Comparison of ENCODE assay signal across 10 cellular contexts in genomic region chr20:11195899-11196558, GRCh38.
DNase-seq lines count a peak whose midpoint lies in the region; ATAC-seq, FAIRE-seq and TF ChIP-seq lines count a peak whose summit lies in the region.
"Had no signal": no experiment of that assay in that cellular context is flagged by ENCODE, and none has a peak within 500 bp of the region (broad histone marks: within the 10 kb centered on the region; RNA-seq: fewer than 3 reads in every experiment).

No MANE protein-coding gene starts in this region.

- H2BK20ac ChIP-seq in IMR-90 (ENCODE audit: low read depth, low read length): peak overlapping the region; percentile 84

- no peaks in the 10 kb centered on the region for H3K79me1 ChIP-seq in IMR-90 (ENCODE audit: low read depth in 1 of 2, low read length in 2 of 2)

- peak; percentile 4 for FAIRE-seq in endothelial cell of umbilical vein (lab: Jason Lieb, UNC)

- no peak overlapping the region for H2AK9ac ChIP-seq in IMR-90 (replicated peaks; ENCODE audit: low read depth, low read length, poor library complexity)

- H2BK15ac ChIP-seq in IMR-90 (ENCODE audit: low read depth, low read length): peak overlapping the region; percentile 58; the same call in 1 of the 3 replicates

- H3K27ac ChIP-seq in IMR-90 (ENCODE audit: insufficient read depth, low read length) (no peak overlapping the region; the same call in 1 of the 2 replicates), endothelial cell of umbilical vein (ENCODE audit: insufficient read depth, low read depth, low read length) (peak overlapping the region; percentile 21), spleen (peak overlapping the region in 3 of 8 donors; percentile 25 to 47 (median 32))
- H3K27ac ChIP-seq: prostate gland had no signal

- H3K9me1 ChIP-seq in IMR-90 (ENCODE audit: insufficient read depth, low read length) (0 out of 2 replicates have a peak, but pooled peaks cover 7% of the 10 kb centered on the region), endothelial cell of umbilical vein (replicated peaks; ENCODE audit: control insufficient read depth, extremely low read depth, insufficient read depth, low read length) (no peaks in the 10 kb centered on the region)

- DNase-seq in A172 (ENCODE audit: low spot score) (peak; percentile 79), IMR-90 (peak; percentile 95), endothelial cell of umbilical vein (ENCODE audit: low read depth, low spot score) (peak; percentile 57), lung microvascular endothelial cell (ENCODE audit: low read depth in 2 of 2) (peak; percentile 80 to 97), GOT3 (lab: John Stamatoyannopoulos, UW) (no peak), spleen (no peak)
- no peak for DNase-seq in activated CD4-positive, alpha-beta T cell treated with anti-CD3 and anti-CD28 coated beads, Interleukin-2, amount 50 U/mL, for 48 hours

- peak overlapping the region; percentile 60; the same call in 1 of the 2 replicates for H4K91ac ChIP-seq in IMR-90 (ENCODE audit: insufficient read depth, low read depth, low read length)

- H4K20me1 ChIP-seq in IMR-90 (ENCODE audit: insufficient read depth, low read length): no peaks in the 10 kb centered on the region
- H4K20me1 ChIP-seq in endothelial cell of umbilical vein (replicated peaks; ENCODE audit: control insufficient read depth, extremely low read depth, insufficient read depth, low read length): no peaks in the 10 kb centered on the region

- H4K8ac ChIP-seq in IMR-90 (ENCODE audit: low read depth in 2 of 2, low read length in 2 of 2): peak overlapping the region; percentile 42 to 78; a peak in 3 of 4 replicates

- H3K4ac ChIP-seq in IMR-90 (ENCODE audit: low read depth, low read length): peak overlapping the region; percentile 67

- POLR2A ChIA-PET in IMR-90 (lab: Charles Lee; ENCODE audit: unreplicated experiment): interaction anchor here (0.6 kb wide), 2 partner anchors 47 to 497 kb away, joined by 3 to 11 read pairs; no protein-coding TSS in a partner anchor
- POLR2A ChIA-PET in endothelial cell of umbilical vein (lab: Charles Lee): interaction anchor here (0.6 kb wide), 1 partner anchor 1570 kb away, joined by 3 read pairs; no protein-coding TSS in a partner anchor

- H2BK120ac ChIP-seq in IMR-90 (ENCODE audit: low read depth, low read length): peak overlapping the region; percentile 78

- peak overlapping the region; percentile 77 for H2BK5ac ChIP-seq in IMR-90 (ENCODE audit: low read depth, low read length, poor library complexity, severe bottlenecking)

- H3K79me2 ChIP-seq in endothelial cell of umbilical vein (ENCODE audit: control insufficient read depth, insufficient read depth, low read length): no peaks in the 10 kb centered on the region

- TF ChIP-seq CTCF in IMR-90 (conservative IDR thresholded peaks at IDR 0.05; ENCODE audit: low read depth, low read length): no peak
- TF ChIP-seq CTCF in endothelial cell of umbilical vein (IDR thresholded peaks at IDR 0.05; ENCODE audit: extremely low read depth in 1 of 2, insufficient read depth in 1 of 2, low read depth in 1 of 2, low read length in 2 of 2): no peak
- TF ChIP-seq CTCF in spleen (IDR thresholded peaks at IDR 0.05 in 8 of 11, conservative IDR thresholded peaks at IDR 0.05 in 3 of 11): no peak

- in situ Hi-C loops in IMR-90 (cut with MboI; ENCODE audit: low sequenced_read_pairs): no loop called here

- peak overlapping the region; percentile 26; the same call in 1 of the 2 replicates for H3K23ac ChIP-seq in IMR-90 (ENCODE audit: low read depth, low read length)

- H3K9ac ChIP-seq in IMR-90 (ENCODE audit: low read depth, low read length) (no peak overlapping the region), endothelial cell of umbilical vein (replicated peaks; ENCODE audit: extremely low read depth, insufficient read depth, low read length) (no peak overlapping the region)

- H3K4me1 ChIP-seq in IMR-90 (ENCODE audit: control insufficient read depth, insufficient read depth, low read length) (peaks cover 7% of the 10 kb centered on the region; the same call in 1 of the 2 replicates), endothelial cell of umbilical vein (ENCODE audit: control insufficient read depth, extremely low read depth, insufficient read depth, low read length) (peaks cover 9% of the 10 kb centered on the region), spleen (peaks cover 0 to 6% (median 0%) of the 10 kb centered on the region in 6 donors)
- H3K4me1 ChIP-seq: prostate gland had no signal

- H3K36me3 ChIP-seq in IMR-90 (ENCODE audit: control insufficient read depth, insufficient read depth, low read length): no peaks in the 10 kb centered on the region
- no peaks in the 10 kb centered on the region for H3K36me3 ChIP-seq in endothelial cell of umbilical vein (ENCODE audit: control insufficient read depth in 2 of 2, extremely low read depth in 1 of 2, insufficient read depth in 2 of 2, low read length in 2 of 2)
- no peaks in the 10 kb centered on the region for H3K36me3 ChIP-seq in spleen
- H3K36me3 ChIP-seq: prostate gland had no signal

- H3K4me2 ChIP-seq in IMR-90 (ENCODE audit: low read depth, low read length) (peak overlapping the region; percentile 39; the same call in 1 of the 2 replicates), endothelial cell of umbilical vein (ENCODE audit: insufficient read depth, low read length) (no peak overlapping the region)

- ATAC-seq in IMR-90 (ENCODE audit: low read depth): peak; percentile 90
- ATAC-seq in GM18519 (IDR thresholded peaks at IDR 0.05; ENCODE audit: low FRiP score, unreplicated experiment): no peak
- ATAC-seq: Panc1 had no signal

- H3K14ac ChIP-seq in IMR-90 (replicated peaks; ENCODE audit: low read depth, low read length): peak overlapping the region; percentile 61

- no CpG with 5 or more reads among the region's 8 CpGs for WGBS in IMR-90 (ENCODE audit: extremely low coverage in 2 of 2, insufficient read length in 1 of 2), 2 experiments
- WGBS in spleen, 5 donors: 59 to 69% (median 61%) methylated on average over 7 to 8 of the region's 8 CpGs

- BruUV-seq in IMR-90 (replicated peaks; lab: Mats Ljungman, UMichigan) (no TSS peak), endothelial cell of umbilical vein (replicated peaks; lab: Mats Ljungman, UMichigan) (no TSS peak)

- H3K9me3 ChIP-seq in IMR-90 (ENCODE audit: control insufficient read depth, insufficient read depth, low read length) (no peaks in the 10 kb centered on the region), endothelial cell of umbilical vein (replicated peaks; ENCODE audit: control insufficient read depth, insufficient read depth, low read length) (no peaks in the 10 kb centered on the region), spleen (no peaks in the 10 kb centered on the region)
- H3K9me3 ChIP-seq: prostate gland had no signal

- H3K4me3 ChIP-seq in IMR-90 (ENCODE audit: insufficient read depth, low read depth, low read length) (no peak overlapping the region), endothelial cell of umbilical vein (replicated peaks in 1 of 3; ENCODE audit: insufficient read depth in 1 of 3, low read depth in 1 of 3, low read length in 3 of 3) (no peak overlapping the region), spleen (no peak overlapping the region)
- H3K4me3 ChIP-seq: prostate gland had no signal

- peak overlapping the region; percentile 30; the same call in 1 of the 2 replicates for H4K5ac ChIP-seq in IMR-90 (ENCODE audit: low read depth, low read length)

- CTCF ChIA-PET in IMR-90 (lab: Yijun Ruan, JAX) (interaction anchor here (0.6 to 0.7 kb wide), 4 partner anchors 14 to 710 kb away, joined by 3 to 4 read pairs (median 4); no protein-coding TSS in a partner anchor), endothelial cell of umbilical vein (lab: Charles Lee) (interaction anchor here (0.6 to 6.3 kb wide), 6 partner anchors 9 to 1586 kb away, joined by 3 to 24 read pairs (median 4); no protein-coding TSS in a partner anchor)

- H3K18ac ChIP-seq in IMR-90 (ENCODE audit: low read depth, low read length): peak overlapping the region; percentile 69; the same call in 1 of the 2 replicates

- intact Hi-C loops in IMR-90 (cut with micrococcal nuclease): no loop called here
- intact Hi-C loops in endothelial cell of umbilical vein (cut with micrococcal nuclease): no loop called here
- intact Hi-C loops in spleen (cut with DNase I; ENCODE audit: low total_unique reads): no loop called here

- H3K27me3 ChIP-seq in IMR-90 (ENCODE audit: control insufficient read depth, insufficient read depth, low read length): no peaks in the 10 kb centered on the region
- no peaks in the 10 kb centered on the region for H3K27me3 ChIP-seq in endothelial cell of umbilical vein (ENCODE audit: control insufficient read depth in 2 of 2, insufficient read depth in 2 of 2, low read length in 2 of 2)
- H3K27me3 ChIP-seq in spleen (replicated peaks in 1 of 7): no peaks in the 10 kb centered on the region

- TF ChIP-seq POLR2A in IMR-90 (IDR thresholded peaks at IDR 0.05; ENCODE audit: low read depth, low read length): no peak
- TF ChIP-seq POLR2A in endothelial cell of umbilical vein (IDR thresholded peaks at IDR 0.05; ENCODE audit: low read depth, low read length): no peak
- no peak for TF ChIP-seq POLR2A in spleen (IDR thresholded peaks at IDR 0.05)

- H3K56ac ChIP-seq in IMR-90 (ENCODE audit: extremely low read depth, insufficient read depth, low read length): no peak overlapping the region

- dilution Hi-C loops in IMR-90 (cut with HindIII; ENCODE audit: low sequenced_read_pairs, unreplicated experiment): no loop called here
- dilution Hi-C loops in endothelial cell of umbilical vein (cut with MboI; ENCODE audit: extremely low pct_ligation_motif_present, low sequenced_read_pairs): no loop called here

- H2AK5ac ChIP-seq in IMR-90 (ENCODE audit: low read depth, low read length): peak overlapping the region; percentile 10; the same call in 1 of the 2 replicates

- H2AFZ ChIP-seq in IMR-90 (replicated peaks; ENCODE audit: low read length, poor library complexity) (peak overlapping the region; percentile 66), endothelial cell of umbilical vein (ENCODE audit: low read depth, low read length) (peak overlapping the region; percentile 35)

- no peak; the same call in 1 of the 2 replicates for TF ChIP-seq RAD21 in IMR-90 (IDR thresholded peaks at IDR 0.05; ENCODE audit: low read length)

TF ChIP-seq in endothelial cell of umbilical vein, 7 proteins besides CTCF, POLR2A, EP300 and RAD21:
- TF ChIP-seq MYC (IDR thresholded peaks at IDR 0.05; ENCODE audit: low read depth, low read length) (no peak), GATA2 (IDR thresholded peaks at IDR 0.05; ENCODE audit: insufficient read depth, insufficient read length, low read depth, low read length) (peak; percentile 63), FOS (IDR thresholded peaks at IDR 0.05; ENCODE audit: borderline replicate concordance, insufficient read depth, low read length) (peak; percentile 78)

Comparison
In these comparisons a context has a peak if more than half of its experiments do, and no peak if none do; other contexts are left out.
1. DNase-seq: peak in A172 (single experiment), IMR-90 (single experiment), endothelial cell of umbilical vein (single experiment) and lung microvascular endothelial cell (2 of 2); none in GOT3 (single experiment), activated CD4-positive, alpha-beta T cell treated with anti-CD3 and anti-CD28 coated beads, Interleukin-2, amount 50 U/mL, for 48 hours (0 of 2) and spleen (single experiment).